10 cellular contexts compared by ENCODE assay signal in genomic region chr19:35295792-35296462, GRCh38.
DNase-seq lines count a peak whose midpoint lies in the region; ATAC-seq lines count a peak whose summit lies in the region.
"Had no signal": no experiment of that assay in that cellular context is flagged by ENCODE, and none has a peak within 500 bp of the region (broad histone marks: within the 10 kb centered on the region; RNA-seq: fewer than 3 reads in every experiment).

No MANE protein-coding gene starts in this region.

- DNase-seq in CD1c-positive myeloid dendritic cell (ENCODE audit: extremely low spot score): peak; percentile 24
- peak; percentile 41 for DNase-seq in activated CD4-positive, alpha-beta T cell treated with anti-CD3 and anti-CD28 coated beads for 48 hours
- DNase-seq in effector memory CD8-positive, alpha-beta T cell: peak; percentile 16 to 27 (median 23)
- DNase-seq in NCI-H2081 (lab: John Stamatoyannopoulos, UW): no peak
- DNase-seq: Calu3, NCI-H446 treated with DMSO at 0.1 percent for 48 hours had no signal

- no peaks in the 10 kb centered on the region for H3K36me3 Mint-ChIP-seq in effector memory CD8-positive, alpha-beta T cell (ENCODE audit: insufficient read depth)

- H3K9me3 Mint-ChIP-seq in effector memory CD8-positive, alpha-beta T cell: no peaks in the 10 kb centered on the region

- ATAC-seq in GM21737 (IDR thresholded peaks at IDR 0.05; ENCODE audit: unreplicated experiment): peak; percentile 52
- ATAC-seq in effector memory CD8-positive, alpha-beta T cell (replicated peaks): peak; percentile 83
- no peak for ATAC-seq in GM19035 (IDR thresholded peaks at IDR 0.05; ENCODE audit: unreplicated experiment)
- ATAC-seq in HG03469 (IDR thresholded peaks at IDR 0.05; ENCODE audit: unreplicated experiment): no peak
- no peak for ATAC-seq in GM19023 (IDR thresholded peaks at IDR 0.05; ENCODE audit: unreplicated experiment)

- H3K4me1 Mint-ChIP-seq in effector memory CD8-positive, alpha-beta T cell (ENCODE audit: low read depth in 2 of 2): peaks cover 0 to 2% of the 10 kb centered on the region in 2 donors

- H3K27ac Mint-ChIP-seq in effector memory CD8-positive, alpha-beta T cell: no peak overlapping the region

- H3K27me3 Mint-ChIP-seq in effector memory CD8-positive, alpha-beta T cell: peaks cover 0 to 7% of the 10 kb centered on the region in 2 donors

- peak overlapping the region in 1 of 2 donors; percentile 23 for H3K4me3 Mint-ChIP-seq in effector memory CD8-positive, alpha-beta T cell

Comparison
In these comparisons a context has a peak if more than half of its experiments do, and no peak if none do; other contexts are left out.
1. DNase-seq: peak in CD1c-positive myeloid dendritic cell (single experiment), activated CD4-positive, alpha-beta T cell treated with anti-CD3 and anti-CD28 coated beads for 48 hours (single experiment) and effector memory CD8-positive, alpha-beta T cell (3 of 3); none in NCI-H2081 (0 of 2).
2. ATAC-seq: peak in GM21737 (single experiment) and effector memory CD8-positive, alpha-beta T cell (single experiment); none in GM19035 (single experiment), HG03469 (single experiment) and GM19023 (single experiment).